1 cellular context compared by ENCODE assay signal in the genomic region with DNA sequence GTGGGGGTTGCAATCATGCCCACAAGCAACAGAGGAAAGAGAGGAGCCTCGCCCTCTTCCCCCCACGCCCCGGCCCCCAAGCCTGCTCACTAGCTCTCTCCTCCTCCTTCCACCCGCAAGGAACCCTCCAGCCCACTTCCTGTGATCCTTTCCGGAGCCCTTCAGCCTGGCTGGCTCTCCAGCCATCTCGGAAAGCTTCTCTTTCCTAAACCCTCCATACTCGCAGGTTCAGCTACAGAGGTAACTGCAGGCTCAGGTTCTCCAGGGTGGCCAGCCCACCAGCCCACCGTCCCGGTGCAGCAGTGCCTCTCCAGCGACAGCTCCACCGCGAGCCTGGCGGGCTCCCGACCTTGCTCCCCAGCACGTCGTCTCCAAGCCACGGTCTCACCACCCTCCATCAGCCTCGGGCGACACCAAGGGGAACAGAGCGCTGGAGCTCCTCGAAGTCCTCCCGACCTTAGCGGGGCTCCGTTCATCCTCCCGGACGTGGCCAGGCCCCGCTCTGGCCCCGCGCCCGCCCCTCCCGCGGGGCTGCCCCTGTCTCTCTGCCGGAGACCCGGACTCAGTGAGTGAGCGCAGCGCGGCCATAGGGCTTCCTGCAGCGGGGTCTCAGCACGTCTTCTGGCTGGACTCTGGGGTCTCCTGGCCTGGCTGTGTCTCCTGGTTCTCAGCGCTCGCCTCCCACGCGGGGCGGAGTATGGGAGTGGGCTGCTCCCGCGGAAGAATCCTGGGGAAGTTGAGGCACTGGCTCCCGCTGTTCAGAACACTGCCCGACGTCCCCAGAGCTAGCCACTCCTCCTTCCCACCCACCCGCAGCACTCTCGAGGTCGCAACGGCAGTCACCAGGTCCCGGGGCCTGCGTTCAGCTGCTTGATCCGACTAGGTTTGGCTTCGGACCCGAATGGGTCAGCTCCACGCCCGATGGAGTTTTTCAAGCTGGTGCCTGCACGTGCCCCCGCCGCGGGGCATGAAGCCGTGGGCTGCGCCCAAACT.
TF ChIP-seq lines count a peak whose summit lies in the region.

No MANE protein-coding gene starts in this region.

TF ChIP-seq in SK-N-SH, 30 proteins besides CTCF, POLR2A, EP300 and RAD21 (continued from another document):
- TF ChIP-seq, protein P1, sequence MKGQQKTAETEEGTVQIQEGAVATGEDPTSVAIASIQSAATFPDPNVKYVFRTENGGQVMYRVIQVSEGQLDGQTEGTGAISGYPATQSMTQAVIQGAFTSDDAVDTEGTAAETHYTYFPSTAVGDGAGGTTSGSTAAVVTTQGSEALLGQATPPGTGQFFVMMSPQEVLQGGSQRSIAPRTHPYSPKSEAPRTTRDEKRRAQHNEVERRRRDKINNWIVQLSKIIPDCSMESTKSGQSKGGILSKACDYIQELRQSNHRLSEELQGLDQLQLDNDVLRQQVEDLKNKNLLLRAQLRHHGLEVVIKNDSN (IDR thresholded peaks at IDR 0.05; ENCODE audit: borderline replicate concordance, low read depth): no peak
- TF ChIP-seq TEAD4 (IDR thresholded peaks at IDR 0.05; ENCODE audit: borderline replicate concordance, insufficient read depth) (no peak), NRF1 (IDR thresholded peaks at IDR 0.05; ENCODE audit: low read depth, low read length) (no peak), SMC3 (IDR thresholded peaks at IDR 0.05; ENCODE audit: low read depth, low read length) (no peak)
- TF ChIP-seq, protein P2, sequence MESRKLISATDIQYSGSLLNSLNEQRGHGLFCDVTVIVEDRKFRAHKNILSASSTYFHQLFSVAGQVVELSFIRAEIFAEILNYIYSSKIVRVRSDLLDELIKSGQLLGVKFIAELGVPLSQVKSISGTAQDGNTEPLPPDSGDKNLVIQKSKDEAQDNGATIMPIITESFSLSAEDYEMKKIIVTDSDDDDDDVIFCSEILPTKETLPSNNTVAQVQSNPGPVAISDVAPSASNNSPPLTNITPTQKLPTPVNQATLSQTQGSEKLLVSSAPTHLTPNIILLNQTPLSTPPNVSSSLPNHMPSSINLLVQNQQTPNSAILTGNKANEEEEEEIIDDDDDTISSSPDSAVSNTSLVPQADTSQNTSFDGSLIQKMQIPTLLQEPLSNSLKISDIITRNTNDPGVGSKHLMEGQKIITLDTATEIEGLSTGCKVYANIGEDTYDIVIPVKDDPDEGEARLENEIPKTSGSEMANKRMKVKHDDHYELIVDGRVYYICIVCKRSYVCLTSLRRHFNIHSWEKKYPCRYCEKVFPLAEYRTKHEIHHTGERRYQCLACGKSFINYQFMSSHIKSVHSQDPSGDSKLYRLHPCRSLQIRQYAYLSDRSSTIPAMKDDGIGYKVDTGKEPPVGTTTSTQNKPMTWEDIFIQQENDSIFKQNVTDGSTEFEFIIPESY (IDR thresholded peaks at IDR 0.05; ENCODE audit: borderline replicate concordance, low read depth): no peak
